25 cellular contexts compared by ENCODE assay signal in the genomic region with DNA sequence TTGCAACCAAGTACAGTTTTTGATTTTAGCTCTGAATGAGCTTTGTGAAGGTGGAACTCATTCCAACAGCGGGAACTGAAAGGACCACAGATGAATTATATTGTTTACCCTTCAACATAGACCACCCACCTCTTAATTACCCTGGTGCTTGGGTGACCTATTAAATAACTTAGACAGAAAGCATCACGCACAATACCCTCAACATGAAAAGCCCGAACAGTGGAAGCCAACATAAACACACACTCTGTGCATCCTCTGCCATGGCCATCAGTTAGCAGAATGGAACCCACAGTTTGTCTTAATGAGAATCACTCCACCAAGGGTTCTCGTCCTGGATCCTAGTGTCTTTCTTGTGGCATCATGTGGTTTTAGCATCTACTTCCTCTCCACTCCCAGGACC.
"Had no signal": no experiment of that assay in that cellular context is flagged by ENCODE, and none has a peak within 500 bp of the region (broad histone marks: within the 10 kb centered on the region; RNA-seq: fewer than 3 reads in every experiment).

No MANE protein-coding gene starts in this region.

- H3K36me3 ChIP-seq: stomach, suprapubic skin, thoracic aorta, thyroid gland, tibial artery, tibial nerve, transverse colon, upper lobe of left lung, upper lobe of right lung, uterus, vagina had no signal

- H3K27ac ChIP-seq: stomach, suprapubic skin, testis, thoracic aorta, thyroid gland, tibial artery, tibial nerve, transverse colon, upper lobe of left lung, upper lobe of right lung, uterus, vagina had no signal

- FAIRE-seq: urothelium cell line had no signal

- H3K4me3 ChIP-seq: stomach, suprapubic skin, testis, thoracic aorta, thyroid gland, tibial artery, tibial nerve, transverse colon, upper lobe of left lung, upper lobe of right lung, uterus, vagina had no signal

- DNase-seq: stimulated activated CD4-positive, alpha-beta T cell treated with anti-CD3 and anti-CD28 coated beads, Interleukin-2, amount 100 ng/mL, for 48 hours; stimulated activated CD4-positive, alpha-beta T cell treated with anti-CD3 and anti-CD28 coated beads, Interleukin-4, amount 100 ng/mL, for 1 hour; stimulated activated CD4-positive, alpha-beta T cell treated with anti-CD3 and anti-CD28 coated beads, Interleukin-4, amount 100 ng/mL, for 24 hours; stimulated activated CD8-positive, alpha-beta memory T cell treated with anti-CD3 and anti-CD28 coated beads, Interleukin-4, amount 100 ng/mL, for 48 hours; stimulated activated naive B cell treated with anti-CD40 and anti-IgM and Interleukin-4, amounts not matched to agents 10 μg/mL and 1 μg/mL and 100 μg/mL, for 72 hours; stimulated activated naive CD4-positive, alpha-beta T cell; stimulated activated naive CD4-positive, alpha-beta T cell treated with Interleukin-2 at 50 U/mL for 16 hours; stimulated activated naive CD8-positive, alpha-beta T cell treated with anti-CD3 and anti-CD28 coated beads, Interleukin-15, amount 100 ng/mL, for 72 hours; stimulated activated naive CD8-positive, alpha-beta T cell treated with anti-CD3 and anti-CD28 coated beads, Interleukin-15, Interleukin-2, amounts not matched to agents 100 U/mL and 50 U/mL, for 24 hours; stomach; substantia nigra; testis; thyroid gland; tibial artery; transverse colon; trophoblast cell; upper lobe of left lung; uterus had no signal

- H3K27me3 ChIP-seq: testis, thyroid gland, transverse colon, upper lobe of left lung, uterus, vagina had no signal

- ATAC-seq: stimulated activated effector memory CD8-positive, alpha-beta T cell treated with anti-CD3 and anti-CD28 coated beads, Interleukin-12 subunit alpha, Interleukin-12 subunit beta, amount 100 ng/mL, for 72 hours; stimulated activated naive B cell treated with anti-CD40 and anti-IgM and Interleukin-4, amounts not matched to agents 10 μg/mL and 1 μg/mL and 100 μg/mL, for 72 hours; stimulated activated naive CD8-positive, alpha-beta T cell treated with anti-CD3 and anti-CD28 coated beads, Interleukin-15, amount 100 ng/mL, for 72 hours; stimulated activated naive CD8-positive, alpha-beta T cell treated with anti-CD3 and anti-CD28 coated beads, Interleukin-15, Interleukin-2, amounts not matched to agents 100 U/mL and 50 U/mL, for 24 hours; upper lobe of right lung had no signal

- H3K9me3 ChIP-seq: suprapubic skin, testis, thyroid gland, uterus, vagina had no signal

- H3K4me1 ChIP-seq: stomach, suprapubic skin, testis, thyroid gland, tibial artery, tibial nerve, transverse colon, upper lobe of left lung, upper lobe of right lung, uterus, vagina had no signal
